Comparison of ENCODE assay signal across 1 cellular context in the genomic region with DNA sequence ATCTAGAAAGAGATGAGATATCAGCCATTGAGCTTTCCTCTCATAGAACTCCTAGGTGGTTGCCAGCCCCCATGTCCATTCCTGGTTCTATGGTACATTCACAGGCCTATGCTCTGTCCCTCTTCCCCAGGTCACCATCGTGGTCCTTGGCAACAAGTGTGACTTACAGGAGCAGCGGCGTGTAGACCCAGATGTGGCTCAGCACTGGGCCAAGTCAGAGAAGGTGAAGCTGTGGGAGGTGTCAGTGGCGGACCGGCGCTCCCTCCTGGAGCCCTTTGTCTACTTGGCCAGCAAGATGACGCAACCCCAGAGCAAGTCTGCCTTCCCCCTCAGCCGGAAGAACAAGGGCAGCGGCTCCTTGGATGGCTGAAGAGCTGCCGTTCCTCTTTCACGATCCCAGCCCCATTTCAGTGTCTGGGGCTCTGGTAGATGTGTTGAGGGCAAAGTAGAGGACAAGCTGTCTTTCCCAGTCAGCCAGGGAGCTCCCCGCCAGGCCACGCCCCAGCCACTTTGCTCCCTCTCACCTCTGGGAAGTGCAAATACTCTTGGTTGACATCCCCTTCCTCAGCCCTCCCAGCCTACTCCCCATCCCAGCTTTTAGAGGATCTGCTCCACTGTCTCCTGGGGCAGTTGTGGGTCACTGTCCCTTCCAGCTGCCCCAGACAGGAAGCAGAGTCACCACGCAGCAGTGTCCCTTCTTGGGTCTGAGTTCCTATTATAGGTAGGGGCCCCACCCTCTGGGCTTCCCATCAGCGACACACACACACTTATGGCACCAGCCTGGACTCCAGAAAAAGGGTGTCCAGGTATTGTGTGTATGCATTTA.
TF ChIP-seq lines count a peak whose summit lies in the region.

No MANE protein-coding gene starts in this region.

TF ChIP-seq in K562, 482 proteins besides CTCF, POLR2A, EP300 and RAD21 (continued from another document):
- TF ChIP-seq AFF1 (IDR thresholded peaks at IDR 0.05; ENCODE audit: low read depth in 1 of 2, partially characterized antibody in 2 of 2) (peak in 1 of 2 experiments; percentile 42), ZNF41 (CRISPR knock-in tag; conservative IDR thresholded peaks at IDR 0.05) (no peak; the same call in 1 of the 2 replicates), CREB1 (IDR thresholded peaks at IDR 0.05) (no peak), CREB1 (CRISPR knock-in tag; IDR thresholded peaks at IDR 0.05) (no peak), NCOA1 (IDR thresholded peaks at IDR 0.05; ENCODE audit: low read depth) (no peak), GATAD2B (IDR thresholded peaks at IDR 0.05; ENCODE audit: borderline replicate concordance) (no peak), NEUROD1 (IDR thresholded peaks at IDR 0.05; ENCODE audit: borderline replicate concordance, low read depth, low read length, partially characterized antibody) (peak; percentile 52), IRF1 (CRISPR knock-in tag; IDR thresholded peaks at IDR 0.05; ENCODE audit: borderline replicate concordance) (no peak), ZNF780A (CRISPR knock-in tag; IDR thresholded peaks at IDR 0.05) (0 out of 2 replicates have a peak, but pooled peaks have one; percentile 58), HDAC2 (IDR thresholded peaks at IDR 0.05) (0 out of 2 replicates have a peak, but pooled peaks have one; percentile 40), ZNF143 (CRISPR knock-in tag; IDR thresholded peaks at IDR 0.05) (no peak), FOXJ2 (tag; IDR thresholded peaks at IDR 0.05) (no peak), SMARCA4 (IDR thresholded peaks at IDR 0.05) (peak; percentile 64; the same call in 1 of the 2 replicates), ZNF431 (CRISPR knock-in tag; IDR thresholded peaks at IDR 0.05) (no peak), ZNF347 (CRISPR knock-in tag; IDR thresholded peaks at IDR 0.05; ENCODE audit: low read depth) (no peak), ZNF76 (CRISPR knock-in tag; IDR thresholded peaks at IDR 0.05; ENCODE audit: borderline replicate concordance) (peak; percentile 91), ZNF121 (CRISPR knock-in tag; conservative IDR thresholded peaks at IDR 0.05) (no peak), ERF (CRISPR knock-in tag; IDR thresholded peaks at IDR 0.05) (0 out of 2 replicates have a peak, but pooled peaks have one; percentile 23), JUN (IDR thresholded peaks at IDR 0.05; ENCODE audit: borderline replicate concordance, low read depth, low read length) (peak; percentile 77), JUN (CRISPR knock-in tag; IDR thresholded peaks at IDR 0.05; ENCODE audit: borderline replicate concordance) (no peak), PHB (CRISPR knock-in tag; IDR thresholded peaks at IDR 0.05) (no peak; the same call in 1 of the 2 replicates), RBM15 (IDR thresholded peaks at IDR 0.05; ENCODE audit: insufficient read depth, low read length) (no peak), LEF1 (IDR thresholded peaks at IDR 0.05) (no peak), MCM7 (IDR thresholded peaks at IDR 0.05) (no peak), ZNF253 (CRISPR knock-in tag; conservative IDR thresholded peaks at IDR 0.05) (no peak), ETV5 (CRISPR knock-in tag; IDR thresholded peaks at IDR 0.05; ENCODE audit: low read depth) (peak; percentile 91), DNMT1 (IDR thresholded peaks at IDR 0.05) (no peak), RBM14 (IDR thresholded peaks at IDR 0.05; ENCODE audit: borderline replicate concordance, insufficient read depth, low read depth, low read length) (no peak), CAMTA2 (CRISPR knock-in tag; conservative IDR thresholded peaks at IDR 0.05) (no peak), SNRNP70 (optimal IDR thresholded peaks at IDR 0.05; ENCODE audit: low read depth, low read length) (no peak), DLX4 (CRISPR knock-in tag; IDR thresholded peaks at IDR 0.05) (no peak)
- TF ChIP-seq, protein P1, sequence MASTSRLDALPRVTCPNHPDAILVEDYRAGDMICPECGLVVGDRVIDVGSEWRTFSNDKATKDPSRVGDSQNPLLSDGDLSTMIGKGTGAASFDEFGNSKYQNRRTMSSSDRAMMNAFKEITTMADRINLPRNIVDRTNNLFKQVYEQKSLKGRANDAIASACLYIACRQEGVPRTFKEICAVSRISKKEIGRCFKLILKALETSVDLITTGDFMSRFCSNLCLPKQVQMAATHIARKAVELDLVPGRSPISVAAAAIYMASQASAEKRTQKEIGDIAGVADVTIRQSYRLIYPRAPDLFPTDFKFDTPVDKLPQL (IDR thresholded peaks at IDR 0.05; ENCODE audit: extremely low read depth, insufficient read length), result no peak
- TF ChIP-seq, protein P2, sequence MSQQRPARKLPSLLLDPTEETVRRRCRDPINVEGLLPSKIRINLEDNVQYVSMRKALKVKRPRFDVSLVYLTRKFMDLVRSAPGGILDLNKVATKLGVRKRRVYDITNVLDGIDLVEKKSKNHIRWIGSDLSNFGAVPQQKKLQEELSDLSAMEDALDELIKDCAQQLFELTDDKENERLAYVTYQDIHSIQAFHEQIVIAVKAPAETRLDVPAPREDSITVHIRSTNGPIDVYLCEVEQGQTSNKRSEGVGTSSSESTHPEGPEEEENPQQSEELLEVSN (IDR thresholded peaks at IDR 0.05; ENCODE audit: borderline replicate concordance in 1 of 2, extremely low read depth in 1 of 2, insufficient read depth in 1 of 2, insufficient read length in 1 of 2, low read depth in 1 of 2, low read length in 1 of 2, poor library complexity in 1 of 2, severe bottlenecking in 1 of 2), result no peak
- TF ChIP-seq, protein P3, sequence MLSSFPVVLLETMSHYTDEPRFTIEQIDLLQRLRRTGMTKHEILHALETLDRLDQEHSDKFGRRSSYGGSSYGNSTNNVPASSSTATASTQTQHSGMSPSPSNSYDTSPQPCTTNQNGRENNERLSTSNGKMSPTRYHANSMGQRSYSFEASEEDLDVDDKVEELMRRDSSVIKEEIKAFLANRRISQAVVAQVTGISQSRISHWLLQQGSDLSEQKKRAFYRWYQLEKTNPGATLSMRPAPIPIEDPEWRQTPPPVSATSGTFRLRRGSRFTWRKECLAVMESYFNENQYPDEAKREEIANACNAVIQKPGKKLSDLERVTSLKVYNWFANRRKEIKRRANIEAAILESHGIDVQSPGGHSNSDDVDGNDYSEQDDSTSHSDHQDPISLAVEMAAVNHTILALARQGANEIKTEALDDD (IDR thresholded peaks at IDR 0.05), result no peak
